Comparison of ENCODE assay signal across 8 cellular contexts in the genomic region with DNA sequence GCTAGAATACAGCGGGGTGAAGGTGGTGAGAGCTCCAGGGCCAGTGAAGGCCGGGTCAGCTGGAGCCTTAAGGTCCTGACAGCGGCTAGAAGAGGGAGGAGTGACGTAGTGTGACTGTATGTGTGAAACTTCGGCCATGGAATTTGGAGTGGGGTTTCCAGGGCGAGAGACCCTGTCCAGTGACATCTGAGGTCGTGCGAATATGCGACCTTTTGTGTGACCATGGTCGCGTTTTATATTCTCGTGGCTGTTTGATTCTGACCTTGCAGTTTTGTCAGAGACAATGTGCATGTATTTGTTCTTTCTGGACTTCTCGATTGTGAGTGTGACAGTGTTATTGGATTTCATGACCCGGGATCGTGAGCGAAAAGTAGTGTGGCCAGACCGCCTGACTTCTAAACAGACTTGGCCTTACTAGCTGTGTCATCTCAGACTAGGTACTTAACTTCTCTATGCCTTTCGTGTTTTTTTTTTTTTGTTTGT. TPM values are rescaled to one million over a fixed set of nuclear protein-coding genes. Genes with fewer than 3 reads are reported as not detected.
DNase-seq lines count a peak whose midpoint lies in the region; ATAC-seq, FAIRE-seq and TF ChIP-seq lines count a peak whose summit lies in the region.

No MANE protein-coding gene starts in this region.

- FAIRE-seq in K562 (lab: Jason Lieb, UNC), result no peak

- no peak for DNase-seq in activated naive CD4-positive, alpha-beta T cell treated with anti-CD3 and anti-CD28 coated beads, Interleukin-2, amount 10 ng/mL, durations not matched to agents 7 days and 5 days
- no peak for DNase-seq in activated naive CD4-positive, alpha-beta T cell treated with anti-CD3 and anti-CD28 coated beads, Interleukin-2, amount 50 U/mL, for 16 hours
- DNase-seq in K562 (ENCODE audit: extremely low read depth in 1 of 4, low spot score in 3 of 4) (no peak), lung (ENCODE audit: low spot score) (no peak), tibial nerve (ENCODE audit: low spot score in 2 of 2) (no peak), SKM-1 (lab: John Stamatoyannopoulos, UW; ENCODE audit: unreplicated experiment) (no peak), T-helper 9 cell (no peak), NK-92 (lab: John Stamatoyannopoulos, UW; ENCODE audit: unreplicated experiment) (no peak)

- peak overlapping the region; percentile 59 to 73; a peak in 3 of 4 replicates for H3K9ac ChIP-seq in K562 (ENCODE audit: insufficient read depth in 1 of 2, low read depth in 2 of 2, low read length in 2 of 2)

- CTCF ChIA-PET in activated naive CD4-positive, alpha-beta T cell treated with anti-CD3 and anti-CD28 coated beads, Interleukin-2, amount 10 ng/mL, durations not matched to agents 7 days and 5 days (lab: Charles Lee), result no interaction called here
- CTCF ChIA-PET in K562 (lab: Yijun Ruan, JAX; ENCODE audit: low intra/inter-chr PET ratio), result no interaction called here

- peaks cover 39% of the 10 kb centered on the region for H3K36me3 Mint-ChIP-seq in activated naive CD4-positive, alpha-beta T cell treated with anti-CD3 and anti-CD28 coated beads, Interleukin-2, amount 10 ng/mL, durations not matched to agents 7 days and 5 days

- H2AFZ ChIP-seq in K562 (ENCODE audit: low read depth, low read length), result peak overlapping the region; percentile 90

- H3K27me3 Mint-ChIP-seq in activated naive CD4-positive, alpha-beta T cell treated with anti-CD3 and anti-CD28 coated beads, Interleukin-2, amount 10 ng/mL, durations not matched to agents 7 days and 5 days, result no peaks in the 10 kb centered on the region

- H3K27me3 ChIP-seq in K562 (ENCODE audit: control insufficient read depth in 2 of 2, insufficient read depth in 2 of 2, low read length in 2 of 2), result no peaks in the 10 kb centered on the region
- no peaks in the 10 kb centered on the region for H3K27me3 ChIP-seq in lung (ENCODE audit: control insufficient read depth, insufficient read depth)
- no peaks in the 10 kb centered on the region for H3K27me3 ChIP-seq in tibial nerve

- in situ Hi-C loops in K562 (cut with MboI), result no loop called here

- peaks cover 16% of the 10 kb centered on the region for H3K9me3 Mint-ChIP-seq in activated naive CD4-positive, alpha-beta T cell treated with anti-CD3 and anti-CD28 coated beads, Interleukin-2, amount 10 ng/mL, durations not matched to agents 7 days and 5 days

- WGBS in K562 (ENCODE audit: insufficient coverage, low coverage, missing lambda C conversion rate), result 26% methylated on average over 18 of the region's 18 CpGs
- whole genome bisulfite sequencing in lung, 2 donors, result 38 to 46% methylated on average over 18 of the region's 18 CpGs
- WGBS in tibial nerve, 2 donors, result 39 to 40% methylated on average over 18 of the region's 18 CpGs

- H3K36me3 ChIP-seq in K562 (ENCODE audit: control insufficient read depth, insufficient read depth, low read length) (peaks cover 7% of the 10 kb centered on the region; the same call in 1 of the 3 replicates), lung (ENCODE audit: control insufficient read depth in 2 of 2, insufficient read depth in 2 of 2, low read length in 2 of 2) (peaks cover 4 to 11% of the 10 kb centered on the region in 2 donors), tibial nerve (peaks cover 0 to 46% (median 12%) of the 10 kb centered on the region in 3 donors)

- H3K27ac ChIP-seq in K562 (ENCODE audit: extremely low read depth, low read depth, low read length) (peak overlapping the region; percentile 82; the same call in 1 of the 3 replicates), lung (ENCODE audit: low read depth in 1 of 2, low read length in 1 of 2) (peak overlapping the region; percentile 85 to 93), tibial nerve (peak overlapping the region; percentile 72 to 94 (median 88))

- peak overlapping the region; percentile 85 for H3K4me2 ChIP-seq in K562 (ENCODE audit: insufficient read depth, low read length)

- TF ChIP-seq CTCF in K562 (IDR thresholded peaks at IDR 0.05 in 2 of 3, conservative IDR thresholded peaks at IDR 0.05 in 1 of 3; ENCODE audit: insufficient read depth in 2 of 3, low read depth in 1 of 3, low read length in 3 of 3) (no peak), lung (IDR thresholded peaks at IDR 0.05; ENCODE audit: control extremely low read depth, extremely low read depth) (no peak), tibial nerve (IDR thresholded peaks at IDR 0.05) (no peak)

- H3K27ac Mint-ChIP-seq in activated naive CD4-positive, alpha-beta T cell treated with anti-CD3 and anti-CD28 coated beads, Interleukin-2, amount 10 ng/mL, durations not matched to agents 7 days and 5 days, result peak overlapping the region; percentile 96

- POLR2A ChIA-PET in K562 (lab: Yijun Ruan, JAX), result interaction anchor here (0.6 kb wide), 1 partner anchor 578 kb away, joined by 6 read pairs; no protein-coding TSS in a partner anchor

- intact Hi-C loops in K562 (cut with micrococcal nuclease), result loop anchor here (1.0 kb wide), 1 partner anchor 127 kb away; the partner anchor contains the start of genes ZNF540 and ZNF571

- no peaks in the 10 kb centered on the region for H3K9me1 ChIP-seq in K562 (ENCODE audit: control insufficient read depth, insufficient read depth, low read length)

- peaks cover 39% of the 10 kb centered on the region for H3K4me1 Mint-ChIP-seq in activated naive CD4-positive, alpha-beta T cell treated with anti-CD3 and anti-CD28 coated beads, Interleukin-2, amount 10 ng/mL, durations not matched to agents 7 days and 5 days

- H3K9me3 ChIP-seq in K562 (replicated peaks; ENCODE audit: control insufficient read depth, insufficient read depth, low read depth, low read length) (peaks cover 3% of the 10 kb centered on the region; the same call in 1 of the 2 replicates), lung (ENCODE audit: control insufficient read depth in 2 of 2, insufficient read depth in 1 of 2, low read length in 1 of 2) (peaks cover 0 to 6% of the 10 kb centered on the region in 2 donors), tibial nerve (peaks cover 0 to 22% (median 6%) of the 10 kb centered on the region in 4 donors)

- no peak for TF ChIP-seq RAD21 in K562 (CRISPR knock-in tag; conservative IDR thresholded peaks at IDR 0.05 in 1 of 2, IDR thresholded peaks at IDR 0.05 in 1 of 2)

- TF ChIP-seq EP300 in K562 (IDR thresholded peaks at IDR 0.05; ENCODE audit: low read length), result no peak
- no peak for TF ChIP-seq EP300 in tibial nerve (IDR thresholded peaks at IDR 0.05)

- H3K4me3 ChIP-seq in K562 (peak overlapping the region; percentile 61), lung (peak overlapping the region; percentile 89), tibial nerve (peak overlapping the region; percentile 78 to 95 (median 90))

- no peaks in the 10 kb centered on the region for H4K20me1 ChIP-seq in K562 (replicated peaks; ENCODE audit: control insufficient read depth, insufficient read depth, low read length)

- H3K4me3 Mint-ChIP-seq in activated naive CD4-positive, alpha-beta T cell treated with anti-CD3 and anti-CD28 coated beads, Interleukin-2, amount 10 ng/mL, durations not matched to agents 7 days and 5 days, result peak overlapping the region; percentile 87

- peaks cover 0 to 10% of the 10 kb centered on the region in 2 experiments; a peak in 2 of 5 replicates for H3K4me1 ChIP-seq in K562 (replicated peaks in 1 of 2; ENCODE audit: control insufficient read depth in 2 of 2, insufficient read depth in 2 of 2, low read length in 2 of 2)
- H3K4me1 ChIP-seq in lung (ENCODE audit: control insufficient read depth in 2 of 2, insufficient read depth in 2 of 2, low read length in 2 of 2), result peaks cover 8 to 11% of the 10 kb centered on the region in 2 donors
- H3K4me1 ChIP-seq in tibial nerve, result peaks cover 0 to 35% (median 14%) of the 10 kb centered on the region in 4 donors

- TF ChIP-seq POLR2A in K562 (conservative IDR thresholded peaks at IDR 0.05), result no peak
- TF ChIP-seq POLR2A in tibial nerve (IDR thresholded peaks at IDR 0.05), result no peak

- no peaks in the 10 kb centered on the region; the same call in 2 of the 3 replicates for H3K79me2 ChIP-seq in K562 (ENCODE audit: control insufficient read depth, insufficient read depth, low read length)

- no peak for ATAC-seq in K562
- ATAC-seq in lung (ENCODE audit: insufficient read depth, low FRiP score), result no peak

- BruUV-seq in K562 (replicated peaks; lab: Mats Ljungman, UMichigan), result TSS peak; percentile 91

RNA-seq across cellular contexts. Expression of gene ZNF569, which starts 0.4 kb away (rescaled TPM):
- total RNA-seq in K562 (2011; cell fraction: chromatin; rRNA removed; ENCODE audit: low replicate concordance), result 4.1 and 9.8 TPM in 2 replicates
- 1.4 and 2.8 TPM in 2 replicates for total RNA-seq in K562 (2011; cell fraction: nucleolus; rRNA removed)
- 4.8 and 6.4 TPM in 2 replicates for total RNA-seq in K562 (2011; cell fraction: nucleoplasm; rRNA removed)
- total RNA-seq in K562 (2014; rRNA removed), result 5.1 and 5.6 TPM in 2 replicates
- total RNA-seq in K562 (2014; rRNA removed; fragmentation: Illumina TruSeq; extraction: Trizol), result 4.9 and 5.7 TPM in 2 replicates
- total RNA-seq in K562 (2015; rRNA removed; fragmentation: Illumina TruSeq; extraction: Trizol), result 5.4 and 5.7 TPM in 2 replicates
- 4.1 and 4.9 TPM in 2 replicates for total RNA-seq in K562 (2021)
- polyA plus RNA-seq in K562 (2011; rRNA removed), result 0.93 and 2.8 TPM in 2 replicates
- polyA plus RNA-seq in K562 (2011; cell fraction: cytosol; rRNA removed), result 0.29 and 1.6 TPM in 2 replicates
- 0.74 and 1.6 TPM in 2 replicates for polyA plus RNA-seq in K562 (2011; cell fraction: nucleus; rRNA removed)
- polyA plus RNA-seq in K562 (2012), result 2.7 and 3.1 TPM in 2 replicates
- 3.0 and 4.5 TPM in 2 replicates for polyA plus RNA-seq in K562 (2014; fragmentation: Illumina TruSeq; extraction: Trizol)
- polyA plus RNA-seq in K562 (2014; fragmentation: Nextera tagmentation; extraction: Ambion mirVana), result 1 to 10 TPM; 2.1 to 3.9 TPM
- 2.8 and 3.1 TPM in 2 replicates for polyA plus RNA-seq in K562 (2014; rRNA removed)
- polyA minus RNA-seq in K562 (2011; rRNA and poly(A)+ RNA removed), result 2.5 and 5.7 TPM in 2 replicates
- 0.82 and 2.5 TPM in 2 replicates for polyA minus RNA-seq in K562 (2011; cell fraction: cytosol; rRNA and poly(A)+ RNA removed)
- 0.89 and 4.0 TPM in 2 replicates for polyA minus RNA-seq in K562 (2011; cell fraction: nucleus; rRNA and poly(A)+ RNA removed)
- 10 to 100 TPM in 1 of 2 donors, 1 to 10 TPM in 1; 3.3 to 10.1 TPM for total RNA-seq in lung
- 1 to 10 TPM; 1.2 to 1.9 TPM for polyA plus RNA-seq in lung
- 1 to 10 TPM; 4.3 to 9.4 (median 7.3) TPM for total RNA-seq in tibial nerve

RNA-seq across cellular contexts. Expression of gene ZNF570, which starts 1.5 kb away (rescaled TPM):
- 1.4 and 4.3 TPM in 2 replicates for total RNA-seq in K562 (2011; cell fraction: chromatin; rRNA removed; ENCODE audit: low replicate concordance)
- total RNA-seq in K562 (2011; cell fraction: nucleolus; rRNA removed), result 2.5 and 2.8 TPM in 2 replicates
- total RNA-seq in K562 (2011; cell fraction: nucleoplasm; rRNA removed), result 2.1 and 3.1 TPM in 2 replicates
- total RNA-seq in K562 (2014; rRNA removed) (0.09 and 0.45 TPM in 2 replicates), K562 (2014; rRNA removed; fragmentation: Illumina TruSeq; extraction: Trizol) (0.64 and 0.73 TPM in 2 replicates), K562 (2015; rRNA removed; fragmentation: Illumina TruSeq; extraction: Trizol) (0.22 and 0.60 TPM in 2 replicates), K562 (2021) (0.54 and 0.60 TPM in 2 replicates), lung (1 to 10 TPM; 5.1 to 8.8 TPM), tibial nerve (10 to 100 TPM in 2 of 4 donors, 1 to 10 TPM in 2; 4.5 to 13.7 (median 8.7) TPM)
- polyA plus RNA-seq in K562 (2011; rRNA removed) (0.05 and 0.95 TPM in 2 replicates), K562 (2014; fragmentation: Illumina TruSeq; extraction: Trizol) (0.58 and 0.59 TPM in 2 replicates), K562 (2014; fragmentation: Nextera tagmentation; extraction: Ambion mirVana) (under 1 TPM; 0.11 to 0.38 TPM), K562 (2014; rRNA removed) (0.23 and 0.57 TPM in 2 replicates), lung (1 to 10 TPM; 1.1 to 1.6 TPM)
- polyA plus RNA-seq in K562 (2011; cell fraction: cytosol; rRNA removed), result 0.01 and 0.28 TPM in 2 replicates
- 0.10 and 0.54 TPM in 2 replicates for polyA plus RNA-seq in K562 (2011; cell fraction: nucleus; rRNA removed)
- 0.14 and 0.42 TPM in 2 replicates for polyA plus RNA-seq in K562 (2012)
- 0.12 and 2.6 TPM in 2 replicates for polyA minus RNA-seq in K562 (2011; rRNA and poly(A)+ RNA removed)
- not detected in 2 replicates for polyA minus RNA-seq in K562 (2011; cell fraction: cytosol; rRNA and poly(A)+ RNA removed)
- 0.33 and 0.40 TPM in 2 replicates for polyA minus RNA-seq in K562 (2011; cell fraction: nucleus; rRNA and poly(A)+ RNA removed)

RNA-seq across cellular contexts. Expression of gene ZNF793, which starts 39.1 kb away (rescaled TPM):
- 0.35 TPM in 1 of 2 replicates, not detected in the other for total RNA-seq in K562 (2011; cell fraction: chromatin; rRNA removed; ENCODE audit: low replicate concordance)
- under 0.01 TPM in 1 of 2 replicates, not detected in the other for total RNA-seq in K562 (2011; cell fraction: nucleolus; rRNA removed)
- total RNA-seq in K562 (2011; cell fraction: nucleoplasm; rRNA removed), result 0.15 and 0.31 TPM in 2 replicates
- 0.04 TPM in 1 of 2 replicates, not detected in the other for total RNA-seq in K562 (2014; rRNA removed)
- not detected in 2 replicates for total RNA-seq in K562 (2014; rRNA removed; fragmentation: Illumina TruSeq; extraction: Trizol)
- total RNA-seq in K562 (2015; rRNA removed; fragmentation: Illumina TruSeq; extraction: Trizol), result 0.08 TPM in 1 of 2 replicates, not detected in the other
- 0.02 TPM in 1 of 2 replicates, not detected in the other for total RNA-seq in K562 (2021)
- not detected in 2 replicates for polyA plus RNA-seq in K562 (2011; rRNA removed)
- polyA plus RNA-seq in K562 (2011; cell fraction: cytosol; rRNA removed), result 0.01 TPM in 1 of 2 replicates, not detected in the other
- 0.04 TPM in 1 of 2 replicates, not detected in the other for polyA plus RNA-seq in K562 (2011; cell fraction: nucleus; rRNA removed)
- 0.01 and 0.14 TPM in 2 replicates for polyA plus RNA-seq in K562 (2012)
- 0.04 TPM in 1 of 2 replicates, not detected in the other for polyA plus RNA-seq in K562 (2014; fragmentation: Illumina TruSeq; extraction: Trizol)
- under 1 TPM in 1 of 2 experiments, not detected in 1; 0.03 TPM for polyA plus RNA-seq in K562 (2014; fragmentation: Nextera tagmentation; extraction: Ambion mirVana)
- not detected in 2 replicates for polyA plus RNA-seq in K562 (2014; rRNA removed)
- polyA minus RNA-seq in K562 (2011; rRNA and poly(A)+ RNA removed), result 0.04 TPM in 1 of 2 replicates, not detected in the other
- polyA minus RNA-seq in K562 (2011; cell fraction: cytosol; rRNA and poly(A)+ RNA removed), result not detected in 2 replicates
- polyA minus RNA-seq in K562 (2011; cell fraction: nucleus; rRNA and poly(A)+ RNA removed), result not detected in 2 replicates
- total RNA-seq in lung, result 10 to 100 TPM in 1 of 2 donors, 1 to 10 TPM in 1; 5.3 to 15.8 TPM
- 1 to 10 TPM; 1.1 to 1.3 TPM for polyA plus RNA-seq in lung
- 1 to 10 TPM; 4.7 to 5.9 (median 5.1) TPM for total RNA-seq in tibial nerve

Comparison
In these comparisons a context has a peak if more than half of its experiments do, and no peak if none do; other contexts are left out.
1. RNA of gene ZNF793, which starts 39.1 kb away (total RNA-seq): 5.3 to 15.8 TPM in lung and 4.7 to 5.9 TPM in tibial nerve; under 0.01 to 0.35 TPM in K562; every median in the first group is over 4 times any median in the second.
2. Peak in every context shown above with its lines, with median percentiles within 50 percentile points of each other: H3K27ac ChIP-seq and H3K4me3 ChIP-seq.